8 cellular contexts compared by ENCODE assay signal in the genomic region with DNA sequence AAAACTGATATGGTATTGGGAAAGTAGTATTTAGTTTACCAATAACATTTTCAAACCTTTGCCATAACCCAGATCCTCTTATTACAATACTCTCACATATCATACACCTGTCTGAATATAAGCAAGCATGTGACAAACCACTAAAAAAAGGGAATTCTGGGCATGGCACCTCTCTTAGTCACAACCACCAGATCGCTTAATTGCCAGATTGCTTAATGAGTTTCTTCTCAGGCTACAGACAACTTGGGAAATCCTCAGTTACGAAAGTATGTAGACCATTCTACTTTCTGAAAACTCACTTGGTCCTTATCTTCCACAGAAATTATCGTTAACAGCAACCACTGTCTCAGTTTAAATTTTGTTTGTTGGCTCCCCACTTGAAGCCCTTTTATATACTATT. TPM values are rescaled to one million over a fixed set of nuclear protein-coding genes. Genes with fewer than 3 reads are reported as not detected.
A peak's percentile ranks its signal among the peaks of the same experiment; 100 is the strongest.
DNase-seq lines count a peak whose midpoint lies in the region; ATAC-seq, FAIRE-seq and TF ChIP-seq lines count a peak whose summit lies in the region.

No MANE protein-coding gene starts in this region.

- H3K4me1 ChIP-seq in HUES6 (ENCODE audit: control insufficient read depth, insufficient read depth, low read length) (peaks cover 12% of the 10 kb centered on the region), ascending aorta (peaks cover 0 to 13% of the 10 kb centered on the region in 2 donors), mesendoderm (ENCODE audit: control insufficient read depth, low read depth, low read length) (peaks cover 2% of the 10 kb centered on the region)

- no peak overlapping the region for H3K4ac ChIP-seq in mesendoderm (ENCODE audit: low read depth, low read length)

- no peak overlapping the region for H2BK120ac ChIP-seq in mesendoderm (ENCODE audit: low read depth, low read length)

- H3K4me3 ChIP-seq in AG04450 (ENCODE audit: low read depth, low read length) (peak overlapping the region; percentile 85), HUES6 (ENCODE audit: low read depth, low read length) (peak overlapping the region; percentile 97), ascending aorta (peak overlapping the region; percentile 65 to 85), mesendoderm (ENCODE audit: low read length) (no peak overlapping the region)

- H3K27ac ChIP-seq in AG04450 (ENCODE audit: low read depth, low read length): no peak overlapping the region
- H3K27ac ChIP-seq in HUES6 (ENCODE audit: low read depth, low read length): no peak overlapping the region
- no peak overlapping the region for H3K27ac ChIP-seq in ascending aorta
- no peak overlapping the region for H3K27ac ChIP-seq in mesendoderm (ENCODE audit: low read depth, low read length)

- no CpG with 5 or more reads among the region's 3 CpGs for WGBS in mesendoderm (ENCODE audit: extremely low coverage, insufficient coverage, low lambda C conversion rate)

- POLR2A ChIA-PET in AG04450 (lab: Yijun Ruan, JAX): no interaction called here

- H3K9ac ChIP-seq in HUES6 (ENCODE audit: low read length) (no peak overlapping the region), mesendoderm (ENCODE audit: low read length) (peak overlapping the region; percentile 85)

- H3K4me2 ChIP-seq in mesendoderm (ENCODE audit: low read length): no peak overlapping the region

- H3K18ac ChIP-seq in mesendoderm (ENCODE audit: low read length): no peak overlapping the region

- no peak for DNase-seq in AG04450 (ENCODE audit: low read depth, low spot score)
- DNase-seq in ascending aorta (ENCODE audit: low spot score in 2 of 2): no peak
- no peak for DNase-seq in mesendoderm
- no peak for DNase-seq in NCI-H1694 treated with DMSO at 0.1 percent for 48 hours (lab: John Stamatoyannopoulos, UW)
- DNase-seq in D721Med (ENCODE audit: insufficient read length, low spot score): no peak
- no peak for DNase-seq in Ammon's horn (ENCODE audit: low spot score)

- no peak for ATAC-seq in HG02610 (IDR thresholded peaks at IDR 0.05; ENCODE audit: unreplicated experiment)

- FAIRE-seq in D721Med (lab: Jason Lieb, UNC): no peak

- no peak overlapping the region for H4K8ac ChIP-seq in mesendoderm (ENCODE audit: low read depth, low read length)

- intact Hi-C loops in ascending aorta (cut with DNase I): no loop called here

- CTCF ChIA-PET in AG04450 (lab: Charles Lee): no interaction called here

- H2AK5ac ChIP-seq in mesendoderm (ENCODE audit: low read length): no peak overlapping the region

- H3K56ac ChIP-seq in mesendoderm (ENCODE audit: low read length): no peak overlapping the region

- no peaks in the 10 kb centered on the region for H3K9me3 ChIP-seq in AG04450 (ENCODE audit: control insufficient read depth, insufficient read depth, low read length)
- H3K9me3 ChIP-seq in HUES6 (ENCODE audit: control insufficient read depth, insufficient read depth, low read depth, low read length): no peaks in the 10 kb centered on the region
- no peaks in the 10 kb centered on the region for H3K9me3 ChIP-seq in ascending aorta

- no peak overlapping the region for H4K5ac ChIP-seq in mesendoderm (ENCODE audit: low read length)

- H3K79me2 ChIP-seq in mesendoderm (ENCODE audit: control insufficient read depth, insufficient read depth, low read length): peaks cover 42% of the 10 kb centered on the region

- H3K79me1 ChIP-seq in mesendoderm (ENCODE audit: low read length): peaks cover 10% of the 10 kb centered on the region

- H2BK5ac ChIP-seq in mesendoderm (ENCODE audit: low read length): no peak overlapping the region

- no peaks in the 10 kb centered on the region for H3K27me3 ChIP-seq in AG04450 (ENCODE audit: control insufficient read depth, insufficient read depth, low read length)
- no peaks in the 10 kb centered on the region for H3K27me3 ChIP-seq in HUES6 (ENCODE audit: control insufficient read depth, insufficient read depth, low read length)
- no peaks in the 10 kb centered on the region for H3K27me3 ChIP-seq in ascending aorta
- no peaks in the 10 kb centered on the region for H3K27me3 ChIP-seq in mesendoderm (ENCODE audit: insufficient read depth, low read length, poor library complexity)

- TF ChIP-seq CTCF in AG04450 (IDR thresholded peaks at IDR 0.05; ENCODE audit: low read depth, low read length) (no peak), ascending aorta (IDR thresholded peaks at IDR 0.05) (no peak), D721Med (IDR thresholded peaks at IDR 0.05; ENCODE audit: insufficient read depth, missing control alignments) (no peak)

- no peak overlapping the region for H3K23ac ChIP-seq in mesendoderm (ENCODE audit: low read length)

- peaks cover 36% of the 10 kb centered on the region for H3K36me3 ChIP-seq in HUES6 (ENCODE audit: control insufficient read depth, insufficient read depth, low read length)
- H3K36me3 ChIP-seq in ascending aorta: peaks cover 0 to 12% of the 10 kb centered on the region in 2 donors
- H3K36me3 ChIP-seq in mesendoderm (ENCODE audit: control insufficient read depth, insufficient read depth, low read length): no peaks in the 10 kb centered on the region

- H2BK15ac ChIP-seq in mesendoderm (replicated peaks; ENCODE audit: low read depth): no peak overlapping the region

RNA-seq across cellular contexts. Expression of a gene that starts 2.1 kb away (rescaled TPM):
- 8.0 and 10.7 TPM in 2 replicates for polyA plus RNA-seq in AG04450 (2011; rRNA removed)
- 6.2 and 7.7 TPM in 2 replicates for polyA minus RNA-seq in AG04450 (2011; rRNA and poly(A)+ RNA removed)
- total RNA-seq in ascending aorta: 13.3 TPM
- 32.9 TPM for polyA plus RNA-seq in mesendoderm (2013, experiment 1 of 2)
- 35.1 TPM for polyA plus RNA-seq in mesendoderm (2013, experiment 2 of 2)
